In the genomic region with DNA sequence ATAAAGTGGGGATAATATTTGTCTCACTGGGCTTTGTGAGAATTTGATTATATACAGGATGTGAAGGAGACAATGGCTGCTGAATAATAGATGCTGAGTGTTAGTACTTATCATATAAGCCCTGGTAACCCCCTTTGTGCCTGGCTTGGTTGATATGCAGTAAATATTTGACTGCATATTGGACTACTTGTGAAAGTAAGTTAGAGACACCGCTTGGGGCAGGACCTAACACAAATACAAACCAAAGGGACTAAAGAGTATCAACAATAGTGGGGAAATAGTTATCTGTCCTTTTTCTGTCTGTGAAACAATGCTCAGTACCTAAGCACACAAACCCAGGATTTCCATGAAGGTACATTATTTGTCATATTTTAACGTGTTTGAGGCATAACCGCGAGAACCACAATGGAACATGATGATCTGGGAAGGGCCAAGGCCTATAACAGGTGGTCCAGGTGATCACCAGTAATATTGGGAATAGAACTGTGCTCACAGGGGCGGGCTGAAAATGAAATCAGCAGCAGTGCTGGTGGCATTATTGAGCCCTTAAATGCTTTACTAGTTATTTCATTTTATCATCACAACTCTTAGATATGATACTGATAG, we compare ENCODE assay signal across 11 cellular contexts.
"Had no signal": no experiment of that assay in that cellular context is flagged by ENCODE, and none has a peak within 500 bp of the region (broad histone marks: within the 10 kb centered on the region; RNA-seq: fewer than 3 reads in every experiment).

No MANE protein-coding gene starts in this region.

- DNase-seq: activated CD4-positive, CD25-positive, alpha-beta regulatory T cell treated with anti-CD3 and anti-CD28 coated beads, Interleukin-2, amount 50 U/mL, for 72 hours; brain microvascular endothelial cell; dermis blood vessel endothelial cell; kidney; left ventricle myocardium superior; mesenchymal stem cell; stimulated activated CD4-positive, alpha-beta T cell treated with anti-CD3 and anti-CD28 coated beads, Interleukin-12 subunit alpha, Interleukin-12 subunit beta, amount 100 ng/mL, for 4 hours; stimulated activated CD4-positive, alpha-beta T cell treated with anti-CD3 and anti-CD28 coated beads, Interleukin-4, amount 100 ng/mL, for 1 hour; substantia nigra; T-helper 2 cell; transverse colon had no signal

- ATAC-seq: left ventricle myocardium superior had no signal
